In genomic region chr7:19709249-19709578, GRCh38 we compare ENCODE assay signal across 8 cellular contexts. TPM values are rescaled to one million over a fixed set of nuclear protein-coding genes. Genes with fewer than 3 reads are reported as not detected.
DNase-seq lines count a peak whose midpoint lies in the region; ATAC-seq and TF ChIP-seq lines count a peak whose summit lies in the region.

No MANE protein-coding gene starts in this region.

- DNase-seq in HFFc6 = no peak
- DNase-seq in activated naive CD8-positive, alpha-beta T cell treated with anti-CD3 and anti-CD28 coated beads, Interleukin-2, amount 10 ng/mL, durations not matched to agents 7 days and 5 days = no peak
- DNase-seq in SIG-M5 treated with dmso at 0.1 percent for 504 hours (lab: John Stamatoyannopoulos, UW; ENCODE audit: unreplicated experiment) = no peak

- POLR2A ChIA-PET in activated naive CD8-positive, alpha-beta T cell treated with anti-CD3 and anti-CD28 coated beads, Interleukin-2, amount 10 ng/mL, durations not matched to agents 7 days and 5 days (lab: Charles Lee) = interaction anchor here (0.8 to 1.4 kb wide), 2 partner anchors 9 to 33 kb away, joined by 3 to 9 read pairs; no protein-coding TSS in a partner anchor

- no peaks in the 10 kb centered on the region for H3K9me3 ChIP-seq in mononuclear cell (ENCODE audit: low read depth, low read length)

- peak overlapping the region; percentile 92 for H3K27ac Mint-ChIP-seq in HFFc6
- peak overlapping the region; percentile 94 for H3K27ac Mint-ChIP-seq in activated naive CD8-positive, alpha-beta T cell treated with anti-CD3 and anti-CD28 coated beads, Interleukin-2, amount 10 ng/mL, durations not matched to agents 7 days and 5 days

- H3K4me3 ChIP-seq in mononuclear cell (ENCODE audit: low read length) = peak overlapping the region; percentile 79

- no peaks in the 10 kb centered on the region for H3K27me3 ChIP-seq in mononuclear cell (ENCODE audit: insufficient read depth, low read length)

- H3K4me1 ChIP-seq in mononuclear cell (ENCODE audit: insufficient read depth, low read length) = peaks cover 22% of the 10 kb centered on the region

- H3K36me3 Mint-ChIP-seq in HFFc6 (ENCODE audit: low read depth) = 0 out of 2 replicates have a peak, but pooled peaks cover 4% of the 10 kb centered on the region
- H3K36me3 Mint-ChIP-seq in activated naive CD8-positive, alpha-beta T cell treated with anti-CD3 and anti-CD28 coated beads, Interleukin-2, amount 10 ng/mL, durations not matched to agents 7 days and 5 days = peaks cover 2% of the 10 kb centered on the region

- peak overlapping the region; percentile 99 for H3K4me3 Mint-ChIP-seq in HFFc6
- H3K4me3 Mint-ChIP-seq in activated naive CD8-positive, alpha-beta T cell treated with anti-CD3 and anti-CD28 coated beads, Interleukin-2, amount 10 ng/mL, durations not matched to agents 7 days and 5 days = peak overlapping the region; percentile 97

- no peaks in the 10 kb centered on the region; the same call in 1 of the 2 replicates for H3K27me3 Mint-ChIP-seq in HFFc6 (ENCODE audit: insufficient read depth)
- H3K27me3 Mint-ChIP-seq in activated naive CD8-positive, alpha-beta T cell treated with anti-CD3 and anti-CD28 coated beads, Interleukin-2, amount 10 ng/mL, durations not matched to agents 7 days and 5 days = peaks cover 4% of the 10 kb centered on the region

- H3K4me1 Mint-ChIP-seq in HFFc6 (ENCODE audit: low read depth) = peaks cover 46% of the 10 kb centered on the region
- peaks cover 33% of the 10 kb centered on the region for H3K4me1 Mint-ChIP-seq in activated naive CD8-positive, alpha-beta T cell treated with anti-CD3 and anti-CD28 coated beads, Interleukin-2, amount 10 ng/mL, durations not matched to agents 7 days and 5 days

- H3K9me3 Mint-ChIP-seq in HFFc6 = no peaks in the 10 kb centered on the region
- H3K9me3 Mint-ChIP-seq in activated naive CD8-positive, alpha-beta T cell treated with anti-CD3 and anti-CD28 coated beads, Interleukin-2, amount 10 ng/mL, durations not matched to agents 7 days and 5 days = no peaks in the 10 kb centered on the region

- TF ChIP-seq CTCF in 22Rv1 (IDR thresholded peaks at IDR 0.05) (peak; percentile 76), HFFc6 (IDR thresholded peaks at IDR 0.05) (peak; percentile 61)

- peak overlapping the region; percentile 48; the same call in 1 of the 2 replicates for H3K27ac ChIP-seq in 22Rv1

- no peak for ATAC-seq in activated naive CD8-positive, alpha-beta T cell treated with anti-CD3 and anti-CD28 coated beads, Interleukin-2, amount 10 ng/mL, durations not matched to agents 7 days and 5 days (ENCODE audit: low read depth)
- no peak for ATAC-seq in HG02970 (IDR thresholded peaks at IDR 0.05; ENCODE audit: low FRiP score, unreplicated experiment)
- no peak for ATAC-seq in HG03095 (IDR thresholded peaks at IDR 0.05; ENCODE audit: unreplicated experiment)
- no peak for ATAC-seq in GM18517 (IDR thresholded peaks at IDR 0.05; ENCODE audit: unreplicated experiment)

RNA-seq across cellular contexts. Expression of gene POLR1F, which starts 0.4 kb away (rescaled TPM):
- 10 to 100 TPM; 13.4 to 17.6 (median 15.5) TPM for total RNA-seq in HFFc6 (2021; fragmentation: NEBNext Ultra II Directional; extraction: Animal tissue kit (Norgen Biotek cat#: 25700))
- 10 to 100 TPM; 14.2 to 18.5 TPM for total RNA-seq in activated naive CD8-positive, alpha-beta T cell treated with anti-CD3 and anti-CD28 coated beads, Interleukin-2, amount 10 ng/mL, durations not matched to agents 7 days and 5 days
- total RNA-seq in mononuclear cell = 27.6 TPM
